Comparison of ENCODE assay signal across 8 cellular contexts in the genomic region with DNA sequence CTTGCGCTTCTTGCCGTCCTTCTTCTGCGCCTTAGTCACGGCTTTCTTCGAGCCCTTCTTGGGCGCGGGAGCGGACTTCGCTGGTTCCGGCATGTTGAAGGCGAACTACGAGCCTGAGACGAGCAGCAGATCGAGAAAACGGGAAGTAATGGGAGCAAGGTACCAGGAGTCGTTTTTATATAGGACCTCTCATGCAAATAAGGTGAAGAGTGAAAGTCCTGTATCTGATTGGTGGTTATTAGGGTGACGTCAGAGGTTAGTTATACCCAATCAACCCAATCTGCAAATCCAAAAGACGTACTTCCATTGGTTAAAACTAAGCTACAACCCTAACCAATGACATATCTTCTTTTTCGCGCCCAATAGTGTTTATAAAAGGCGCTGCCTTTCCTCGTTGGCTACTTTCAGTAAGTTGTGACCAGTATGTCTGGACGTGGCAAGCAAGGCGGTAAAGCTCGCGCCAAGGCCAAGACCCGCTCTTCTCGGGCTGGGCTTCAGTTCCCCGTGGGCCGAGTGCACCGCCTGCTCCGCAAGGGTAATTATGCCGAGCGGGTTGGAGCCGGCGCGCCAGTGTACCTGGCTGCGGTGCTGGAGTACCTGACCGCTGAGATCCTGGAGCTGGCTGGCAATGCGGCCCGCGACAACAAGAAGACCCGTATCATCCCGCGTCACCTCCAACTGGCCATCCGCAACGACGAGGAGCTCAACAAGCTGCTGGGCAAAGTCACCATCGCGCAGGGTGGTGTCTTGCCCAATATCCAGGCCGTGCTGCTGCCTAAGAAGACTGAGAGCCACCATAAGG.
DNase-seq lines count a peak whose midpoint lies in the region; ATAC-seq and TF ChIP-seq lines count a peak whose summit lies in the region.

No MANE protein-coding gene starts in this region.

- H4K8ac ChIP-seq in IMR-90 (ENCODE audit: low read depth in 2 of 2, low read length in 2 of 2) = peak overlapping the region in 1 of 2 experiments; percentile 46; a peak in 1 of 4 replicates

- H3K27me3 Mint-ChIP-seq in activated T-cell treated with anti-CD3 and anti-CD28 coated beads, Interleukin-2, amount 50 U/mL, for 72 hours (ENCODE audit: low read depth) = no peaks in the 10 kb centered on the region

- H2BK15ac ChIP-seq in IMR-90 (ENCODE audit: low read depth, low read length) = no peak overlapping the region

- H3K9me3 Mint-ChIP-seq in activated T-cell treated with anti-CD3 and anti-CD28 coated beads, Interleukin-2, amount 50 U/mL, for 72 hours = no peaks in the 10 kb centered on the region

- no peak overlapping the region for H2AFZ ChIP-seq in DND-41 (ENCODE audit: low read depth, low read length)
- peak overlapping the region; percentile 85 for H2AFZ ChIP-seq in IMR-90 (replicated peaks; ENCODE audit: low read length, poor library complexity)
- no peak overlapping the region for H2AFZ ChIP-seq in PC-3 (ENCODE audit: low read length)

- H4K5ac ChIP-seq in IMR-90 (ENCODE audit: low read depth, low read length) = peak overlapping the region; percentile 87

- H3K23ac ChIP-seq in IMR-90 (ENCODE audit: low read depth, low read length) = peak overlapping the region; percentile 89

- POLR2A ChIA-PET in IMR-90 (lab: Charles Lee; ENCODE audit: unreplicated experiment) (interaction anchor here (0.6 to 1.6 kb wide), 23 partner anchors 9 to 1130 kb away, joined by 3 to 22 read pairs (median 5); a partner anchor contains a TSS), PC-3 (lab: Charles Lee; ENCODE audit: unreplicated experiment) (interaction anchor here (0.5 to 4.4 kb wide), 17 partner anchors 10 to 1775 kb away, joined by 3 to 80 read pairs (median 6); a partner anchor contains a TSS)

- peaks cover 51% of the 10 kb centered on the region for H3K79me2 ChIP-seq in DND-41 (ENCODE audit: insufficient read depth, low read length)
- H3K79me2 ChIP-seq in PC-3 (ENCODE audit: low read length) = peaks cover 35% of the 10 kb centered on the region

- DNase-seq in DND-41 = peak; percentile 91
- DNase-seq in IMR-90 = peak; percentile 100
- peak; percentile 98 for DNase-seq in PC-3
- DNase-seq in activated T-cell treated with anti-CD3 and anti-CD28 coated beads, Interleukin-2, amount 50 U/mL, for 72 hours = peak; percentile 89 to 92
- DNase-seq in fibroblast of mammary gland (ENCODE audit: low read depth) = peak; percentile 100
- peak; percentile 95 for DNase-seq in myocyte (ENCODE audit: low read depth)
- peak; percentile 86 for DNase-seq in stimulated activated naive CD8-positive, alpha-beta T cell treated with anti-CD3 and anti-CD28 coated beads, Interleukin-15, Interleukin-2, amounts not matched to agents 100 U/mL and 50 U/mL, for 24 hours

- TF ChIP-seq CTCF in DND-41 (IDR thresholded peaks at IDR 0.05; ENCODE audit: borderline replicate concordance, extremely low read depth, low read length, poor library complexity, severe bottlenecking) (no peak), IMR-90 (conservative IDR thresholded peaks at IDR 0.05; ENCODE audit: low read depth, low read length) (no peak), PC-3 (conservative IDR thresholded peaks at IDR 0.05; ENCODE audit: low read depth, low read length) (no peak), fibroblast of mammary gland (conservative IDR thresholded peaks at IDR 0.05; ENCODE audit: control insufficient read depth, insufficient read depth, low read depth, low read length) (no peak)

- peak overlapping the region; percentile 100 for H3K27ac ChIP-seq in DND-41 (ENCODE audit: low read length)
- peak overlapping the region; percentile 96 for H3K27ac ChIP-seq in IMR-90 (ENCODE audit: insufficient read depth, low read length)
- H3K27ac ChIP-seq in PC-3 (ENCODE audit: low read length) = peak overlapping the region; percentile 86

- H2BK5ac ChIP-seq in IMR-90 (ENCODE audit: low read depth, low read length, poor library complexity, severe bottlenecking) = peak overlapping the region; percentile 94

- CTCF ChIA-PET in IMR-90 (lab: Yijun Ruan, JAX) (interaction anchor here (0.6 to 1.2 kb wide), 2 partner anchors 13 to 20 kb away, joined by 3 read pairs; a partner anchor contains a TSS), PC-3 (lab: Charles Lee) (interaction anchor here (0.6 to 1.3 kb wide), 4 partner anchors 20 to 942 kb away, joined by 3 to 8 read pairs (median 4); no protein-coding TSS in a partner anchor)

- H3K79me1 ChIP-seq in IMR-90 (ENCODE audit: low read depth in 1 of 2, low read length in 2 of 2) = peaks cover 0 to 5% of the 10 kb centered on the region in 2 experiments; a peak in 1 of 4 replicates

- 0 out of 2 replicates have a peak overlapping the region, but pooled peaks have one; percentile 41 for H2BK120ac ChIP-seq in IMR-90 (ENCODE audit: low read depth, low read length)

- H3K18ac ChIP-seq in IMR-90 (ENCODE audit: low read depth, low read length) = peak overlapping the region; percentile 79

- BruUV-seq in IMR-90 (replicated peaks; lab: Mats Ljungman, UMichigan) (TSS peak; percentile 98), PC-3 (replicated peaks; lab: Mats Ljungman, UMichigan) (TSS peak; percentile 97)

- no peaks in the 10 kb centered on the region for H3K9me1 ChIP-seq in IMR-90 (ENCODE audit: insufficient read depth, low read length)

- H3K4me3 ChIP-seq in DND-41 (ENCODE audit: low read depth in 1 of 2, low read length in 2 of 2) (peak overlapping the region; percentile 47 to 73; a peak in 3 of 4 replicates), IMR-90 (ENCODE audit: insufficient read depth, low read depth, low read length) (peak overlapping the region; percentile 85), PC-3 (ENCODE audit: low read length) (peak overlapping the region; percentile 82), fibroblast of mammary gland (ENCODE audit: control insufficient read depth, low read depth, low read length) (peak overlapping the region; percentile 90)

- peak overlapping the region; percentile 74 for H3K4me2 ChIP-seq in DND-41 (ENCODE audit: insufficient read depth, low read length)
- H3K4me2 ChIP-seq in IMR-90 (ENCODE audit: low read depth, low read length) = peak overlapping the region; percentile 93
- peak overlapping the region; percentile 93 for H3K4me2 ChIP-seq in PC-3 (ENCODE audit: low read length)

- peak overlapping the region; percentile 57 for H3K14ac ChIP-seq in IMR-90 (replicated peaks; ENCODE audit: low read depth, low read length)

- peak overlapping the region; percentile 75 for H3K56ac ChIP-seq in IMR-90 (ENCODE audit: extremely low read depth, insufficient read depth, low read length)

- H3K9me3 ChIP-seq in DND-41 (ENCODE audit: insufficient read depth, low read length, severe bottlenecking) (no peaks in the 10 kb centered on the region), IMR-90 (ENCODE audit: control insufficient read depth, insufficient read depth, low read length) (no peaks in the 10 kb centered on the region), PC-3 (ENCODE audit: low read length) (no peaks in the 10 kb centered on the region)

- peaks cover 2% of the 10 kb centered on the region in 2 donors for H3K36me3 Mint-ChIP-seq in activated T-cell treated with anti-CD3 and anti-CD28 coated beads, Interleukin-2, amount 50 U/mL, for 72 hours (ENCODE audit: insufficient read depth in 2 of 2)

- peak overlapping the region; percentile 94 for H3K9ac ChIP-seq in DND-41 (ENCODE audit: low read depth, low read length)
- H3K9ac ChIP-seq in IMR-90 (ENCODE audit: low read depth, low read length) = peak overlapping the region; percentile 95
- H3K9ac ChIP-seq in PC-3 (ENCODE audit: low read length) = peak overlapping the region; percentile 91

- intact Hi-C loops in IMR-90 (cut with micrococcal nuclease) = loop anchor here (1.0 to 5.0 kb wide), 5 partner anchors 14 to 1125 kb away; a partner anchor contains a TSS
- intact Hi-C loops in PC-3 (cut with micrococcal nuclease) = loop anchor here (1.0 to 5.0 kb wide), 7 partner anchors 15 to 1114 kb away; a partner anchor contains a TSS

- TF ChIP-seq RAD21 in IMR-90 (IDR thresholded peaks at IDR 0.05; ENCODE audit: low read length) = no peak

- in situ Hi-C loops in IMR-90 (cut with MboI; ENCODE audit: low sequenced_read_pairs) = loop anchor here (5.0 to 25.0 kb wide), 3 partner anchors 745 to 960 kb away; a partner anchor contains a TSS

- no peak overlapping the region for H2BK20ac ChIP-seq in IMR-90 (ENCODE audit: low read depth, low read length)

- peaks cover 61% of the 10 kb centered on the region for H3K4me1 ChIP-seq in DND-41 (ENCODE audit: insufficient read depth, low read length)
- peaks cover 2% of the 10 kb centered on the region; the same call in 1 of the 2 replicates for H3K4me1 ChIP-seq in IMR-90 (ENCODE audit: control insufficient read depth, insufficient read depth, low read length)
- peaks cover 22% of the 10 kb centered on the region; the same call in 1 of the 2 replicates for H3K4me1 ChIP-seq in PC-3 (ENCODE audit: insufficient read depth, low read length)

- H3K27me3 ChIP-seq in DND-41 (ENCODE audit: insufficient read depth, low read length, poor library complexity) (no peaks in the 10 kb centered on the region), IMR-90 (ENCODE audit: control insufficient read depth, insufficient read depth, low read length) (no peaks in the 10 kb centered on the region), PC-3 (ENCODE audit: low read length) (no peaks in the 10 kb centered on the region)

- H3K4ac ChIP-seq in IMR-90 (ENCODE audit: low read depth, low read length) = peak overlapping the region; percentile 57

- H4K91ac ChIP-seq in IMR-90 (ENCODE audit: insufficient read depth, low read depth, low read length) = peak overlapping the region; percentile 4; the same call in 1 of the 2 replicates

- H3K27ac Mint-ChIP-seq in activated T-cell treated with anti-CD3 and anti-CD28 coated beads, Interleukin-2, amount 50 U/mL, for 72 hours = no peak overlapping the region

- no peak overlapping the region; the same call in 1 of the 2 replicates for H2AK5ac ChIP-seq in IMR-90 (ENCODE audit: low read depth, low read length)

- H3K36me3 ChIP-seq in DND-41 (ENCODE audit: insufficient read depth, low read length) (no peaks in the 10 kb centered on the region; the same call in 1 of the 2 replicates), IMR-90 (ENCODE audit: control insufficient read depth, insufficient read depth, low read length) (no peaks in the 10 kb centered on the region), PC-3 (ENCODE audit: low read depth, low read length) (no peaks in the 10 kb centered on the region)

- H3K9me2 ChIP-seq in PC-3 (replicated peaks; ENCODE audit: low read length) = no peaks in the 10 kb centered on the region

- 1% methylated on average over 20 of the region's 51 CpGs; no CpG with 5 or more reads in 1 of the 2 experiments for WGBS in IMR-90 (ENCODE audit: extremely low coverage in 2 of 2, insufficient read length in 1 of 2), 2 experiments

- TF ChIP-seq POLR2A in IMR-90 (IDR thresholded peaks at IDR 0.05; ENCODE audit: low read depth, low read length) = peak; percentile 95

- H4K20me1 ChIP-seq in DND-41 (ENCODE audit: insufficient read depth, low read length) (no peaks in the 10 kb centered on the region), IMR-90 (ENCODE audit: insufficient read depth, low read length) (no peaks in the 10 kb centered on the region), PC-3 (ENCODE audit: low read length) (peaks cover 10% of the 10 kb centered on the region)

- peaks cover 36% of the 10 kb centered on the region for H3K4me1 Mint-ChIP-seq in activated T-cell treated with anti-CD3 and anti-CD28 coated beads, Interleukin-2, amount 50 U/mL, for 72 hours (ENCODE audit: low read depth)

- peaks cover 6% of the 10 kb centered on the region for H3F3A ChIP-seq in PC-3 (ENCODE audit: low read length, unreplicated experiment)

- H2AK9ac ChIP-seq in IMR-90 (replicated peaks; ENCODE audit: low read depth, low read length, poor library complexity) = no peak overlapping the region

- ATAC-seq in DND-41 (ENCODE audit: insufficient read depth, low read depth) = peak; percentile 58
- peak; percentile 68 for ATAC-seq in GM21717 (IDR thresholded peaks at IDR 0.05; ENCODE audit: unreplicated experiment)
- ATAC-seq in IMR-90 (ENCODE audit: low read depth) = peak; percentile 90
- ATAC-seq in PC-3 = peak; percentile 70
- peak; percentile 67 to 73 for ATAC-seq in activated T-cell treated with anti-CD3 and anti-CD28 coated beads, Interleukin-2, amount 50 U/mL, for 72 hours (replicated peaks in 1 of 2)
- peak; percentile 77 for ATAC-seq in stimulated activated naive CD8-positive, alpha-beta T cell treated with anti-CD3 and anti-CD28 coated beads, Interleukin-15, Interleukin-2, amounts not matched to agents 100 U/mL and 50 U/mL, for 24 hours

- dilution Hi-C loops in IMR-90 (cut with HindIII; ENCODE audit: low sequenced_read_pairs, unreplicated experiment) = loop anchor here (25.0 kb wide), 1 partner anchor 740 kb away; a partner anchor contains a TSS

- H3K4me3 Mint-ChIP-seq in activated T-cell treated with anti-CD3 and anti-CD28 coated beads, Interleukin-2, amount 50 U/mL, for 72 hours = no peak overlapping the region

Comparison
In these comparisons a context has a peak if more than half of its experiments do, and no peak if none do; other contexts are left out.
1. Peak in every context shown above with its lines: DNase-seq, ATAC-seq, H3K4me3 ChIP-seq and H3K27ac ChIP-seq.